ENCODE assay signal across 10 cellular contexts in the genomic region with DNA sequence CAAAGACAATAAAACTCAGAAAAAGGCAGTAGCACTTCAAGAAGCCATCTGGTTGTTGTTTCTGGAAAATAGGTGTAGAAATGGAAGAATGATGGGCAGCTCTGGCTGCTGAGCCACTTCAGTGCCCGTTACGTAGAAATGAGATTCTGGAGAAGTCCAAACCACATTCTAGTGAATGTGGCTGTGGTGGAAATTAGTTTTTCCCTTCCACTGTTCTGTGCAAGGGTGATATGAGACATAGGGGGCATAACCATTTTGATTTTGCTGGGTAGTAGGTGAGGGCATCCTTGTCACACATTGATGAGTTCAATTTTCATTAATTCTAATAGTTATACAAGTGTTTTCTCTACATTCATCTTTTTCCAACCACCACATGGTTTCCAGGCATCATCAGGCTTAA.
"Had no signal": no experiment of that assay in that cellular context is flagged by ENCODE, and none has a peak within 500 bp of the region (broad histone marks: within the 10 kb centered on the region; RNA-seq: fewer than 3 reads in every experiment).

No MANE protein-coding gene starts in this region.

- H3K9ac ChIP-seq: GM23248 had no signal

- H3K36me3 ChIP-seq: HAP-1 had no signal

- DNase-seq: GM23248, GOT3, H7, HFFc6, IMR-90, KG1 had no signal

- H3K27ac Mint-ChIP-seq: HFFc6 had no signal

- FAIRE-seq: HTR-8/SVneo, K562 had no signal

- H3K9me3 Mint-ChIP-seq: HFFc6 had no signal

- H2AFZ ChIP-seq: GM23248 had no signal

- H3K4me3 ChIP-seq: GM23248, HAP-1, K562 had no signal

- H3K27ac ChIP-seq: GM23248 had no signal

- H3K4me3 Mint-ChIP-seq: HFFc6 had no signal

- ATAC-seq: HCT116, K562 had no signal
